22 cellular contexts compared by ENCODE assay signal in the genomic region with DNA sequence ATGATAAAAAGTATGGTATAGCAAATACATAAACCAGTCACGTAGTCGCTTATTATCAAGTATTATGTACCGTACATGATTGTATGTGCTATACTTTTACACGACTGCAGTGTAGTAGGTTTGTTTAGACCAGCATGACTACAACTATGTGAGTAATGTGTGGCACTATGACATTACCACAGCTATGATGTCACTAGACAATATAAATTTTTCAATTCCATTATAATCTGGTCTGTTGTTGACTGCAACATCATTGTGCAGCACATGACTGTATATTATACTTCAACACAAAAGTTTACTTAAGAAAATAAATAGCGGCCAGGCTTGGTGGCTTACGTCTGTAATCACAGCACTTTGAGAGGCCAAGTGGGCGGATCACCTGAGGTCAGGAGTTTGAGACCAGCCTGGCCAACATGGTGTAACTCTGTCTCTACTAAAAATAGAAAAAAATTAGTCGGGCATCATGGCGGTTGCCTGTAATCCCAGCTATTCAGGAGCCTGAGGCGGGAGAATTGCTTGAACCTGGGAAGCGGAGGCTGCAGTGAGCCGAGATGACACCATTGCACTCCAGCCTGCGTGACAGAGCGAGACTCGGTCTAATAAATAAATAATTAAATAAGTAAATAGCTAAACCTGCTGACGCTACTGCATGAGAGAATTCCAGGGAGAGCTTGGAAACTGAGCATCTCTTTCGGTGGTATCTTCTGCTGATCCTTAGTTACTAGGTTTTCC. TPM values are rescaled to one million over a fixed set of nuclear protein-coding genes. Genes with fewer than 3 reads are reported as not detected.
DNase-seq lines count a peak whose midpoint lies in the region; ATAC-seq and TF ChIP-seq lines count a peak whose summit lies in the region.
"Had no signal": no experiment of that assay in that cellular context is flagged by ENCODE, and none has a peak within 500 bp of the region (broad histone marks: within the 10 kb centered on the region; RNA-seq: fewer than 3 reads in every experiment).

No MANE protein-coding gene starts in this region.

- H3K23ac ChIP-seq in mesenchymal stem cell (ENCODE audit: low read length in 2 of 2): no peak overlapping the region

- H3K4me3 ChIP-seq in mesenchymal stem cell (ENCODE audit: insufficient read depth in 1 of 2, low read depth in 1 of 2, low read length in 2 of 2): no peak overlapping the region
- H3K4me3 ChIP-seq: Peyer's patch, SJSA1 had no signal

- no peaks in the 10 kb centered on the region for H3K9me3 Mint-ChIP-seq in activated T-cell treated with anti-CD3 and anti-CD28 coated beads, Interleukin-2, amount 50 U/mL, for 72 hours
- no peaks in the 10 kb centered on the region for H3K9me3 Mint-ChIP-seq in activated T-cell treated with anti-CD3 and anti-CD28 coated beads, Interleukin-2, amount 50 U/mL, for 24 hours
- H3K9me3 Mint-ChIP-seq in activated T-helper 17 cell treated with anti-CD3 and anti-CD28 coated beads, Interleukin-2, amount 50 U/mL, for 72 hours: no peaks in the 10 kb centered on the region
- no peaks in the 10 kb centered on the region for H3K9me3 Mint-ChIP-seq in stimulated activated effector memory CD8-positive, alpha-beta T cell treated with anti-CD3 and anti-CD28 coated beads, Interleukin-12 subunit alpha, Interleukin-12 subunit beta, amount 100 ng/mL, for 72 hours
- no peaks in the 10 kb centered on the region for H3K9me3 Mint-ChIP-seq in mesothelial cell of epicardium

- H2BK5ac ChIP-seq in mesenchymal stem cell (ENCODE audit: low read depth, low read length, poor library complexity, severe bottlenecking): no peak overlapping the region

- H3K79me1 ChIP-seq in mesenchymal stem cell (replicated peaks; ENCODE audit: low read length, poor library complexity, severe bottlenecking): no peaks in the 10 kb centered on the region

- H3K9ac ChIP-seq in mesenchymal stem cell (ENCODE audit: low read length): no peak overlapping the region
- H3K9ac ChIP-seq: KMS-11 had no signal

- no peaks in the 10 kb centered on the region for H3K27me3 ChIP-seq in mesenchymal stem cell (ENCODE audit: control insufficient read depth in 1 of 2, insufficient read depth in 1 of 2, low read length in 2 of 2)
- H3K27me3 ChIP-seq: Peyer's patch, SJSA1 had no signal

- WGBS in mesenchymal stem cell: 97% methylated on average over 12 of the region's 17 CpGs

- no peak overlapping the region for H4K8ac ChIP-seq in mesenchymal stem cell (ENCODE audit: low read length)

- H3K27ac ChIP-seq in mesenchymal stem cell (ENCODE audit: low read length, poor library complexity, severe bottlenecking): no peak overlapping the region
- H3K27ac ChIP-seq: HL-60, KMS-11, Peyer's patch, SJSA1 had no signal

- no peaks in the 10 kb centered on the region for H3K27me3 Mint-ChIP-seq in activated T-cell treated with anti-CD3 and anti-CD28 coated beads, Interleukin-2, amount 50 U/mL, for 72 hours (ENCODE audit: low read depth)
- no peaks in the 10 kb centered on the region for H3K27me3 Mint-ChIP-seq in activated T-cell treated with anti-CD3 and anti-CD28 coated beads, Interleukin-2, amount 50 U/mL, for 24 hours
- no peaks in the 10 kb centered on the region for H3K27me3 Mint-ChIP-seq in activated T-helper 17 cell treated with anti-CD3 and anti-CD28 coated beads, Interleukin-2, amount 50 U/mL, for 72 hours
- no peaks in the 10 kb centered on the region for H3K27me3 Mint-ChIP-seq in mesothelial cell of epicardium (ENCODE audit: low read depth)
- H3K27me3 Mint-ChIP-seq: B cell had no signal

- peaks cover 22% of the 10 kb centered on the region for H3K4me1 ChIP-seq in mesenchymal stem cell (ENCODE audit: control insufficient read depth, insufficient read depth, low read depth, low read length)

- H3K4me1 Mint-ChIP-seq in activated T-cell treated with anti-CD3 and anti-CD28 coated beads, Interleukin-2, amount 50 U/mL, for 72 hours (ENCODE audit: low read depth): peaks cover 28% of the 10 kb centered on the region
- H3K4me1 Mint-ChIP-seq in activated T-cell treated with anti-CD3 and anti-CD28 coated beads, Interleukin-2, amount 50 U/mL, for 24 hours (ENCODE audit: low read depth): peaks cover 32% of the 10 kb centered on the region
- H3K4me1 Mint-ChIP-seq in activated T-helper 17 cell treated with anti-CD3 and anti-CD28 coated beads, Interleukin-2, amount 50 U/mL, for 72 hours: peaks cover 15% of the 10 kb centered on the region
- peaks cover 27% of the 10 kb centered on the region for H3K4me1 Mint-ChIP-seq in stimulated activated effector memory CD8-positive, alpha-beta T cell treated with anti-CD3 and anti-CD28 coated beads, Interleukin-12 subunit alpha, Interleukin-12 subunit beta, amount 100 ng/mL, for 72 hours
- no peaks in the 10 kb centered on the region for H3K4me1 Mint-ChIP-seq in mesothelial cell of epicardium

- H2AK5ac ChIP-seq in mesenchymal stem cell (ENCODE audit: low read length, severe bottlenecking): peak overlapping the region; percentile 92

- no peaks in the 10 kb centered on the region for H3K36me3 ChIP-seq in mesenchymal stem cell (ENCODE audit: control insufficient read depth in 1 of 2, insufficient read depth in 2 of 2, low read depth in 1 of 2, low read length in 2 of 2)
- H3K36me3 ChIP-seq: Peyer's patch, SJSA1 had no signal

- H3K27ac Mint-ChIP-seq in activated T-cell treated with anti-CD3 and anti-CD28 coated beads, Interleukin-2, amount 50 U/mL, for 72 hours: peak overlapping the region; percentile 57
- H3K27ac Mint-ChIP-seq in activated T-cell treated with anti-CD3 and anti-CD28 coated beads, Interleukin-2, amount 50 U/mL, for 24 hours: no peak overlapping the region
- peak overlapping the region; percentile 16 for H3K27ac Mint-ChIP-seq in activated T-helper 17 cell treated with anti-CD3 and anti-CD28 coated beads, Interleukin-2, amount 50 U/mL, for 72 hours
- peak overlapping the region; percentile 96 for H3K27ac Mint-ChIP-seq in stimulated activated effector memory CD8-positive, alpha-beta T cell treated with anti-CD3 and anti-CD28 coated beads, Interleukin-12 subunit alpha, Interleukin-12 subunit beta, amount 100 ng/mL, for 72 hours
- H3K27ac Mint-ChIP-seq in mesothelial cell of epicardium: no peak overlapping the region
- H3K27ac Mint-ChIP-seq: B cell had no signal

- no peak overlapping the region for H3K18ac ChIP-seq in mesenchymal stem cell (ENCODE audit: low read depth in 1 of 2, low read length in 2 of 2)

- no peak for ATAC-seq in activated T-cell treated with anti-CD3 and anti-CD28 coated beads, Interleukin-2, amount 50 U/mL, for 72 hours (replicated peaks in 1 of 2)
- ATAC-seq in activated T-helper 17 cell treated with anti-CD3 and anti-CD28 coated beads, Interleukin-2, amount 50 U/mL, for 72 hours (replicated peaks): no peak
- no peak for ATAC-seq in stimulated activated effector memory CD8-positive, alpha-beta T cell treated with anti-CD3 and anti-CD28 coated beads, Interleukin-12 subunit alpha, Interleukin-12 subunit beta, amount 100 ng/mL, for 72 hours
- ATAC-seq: Right ventricle myocardium inferior had no signal

- no peak overlapping the region for H3K14ac ChIP-seq in mesenchymal stem cell (ENCODE audit: low read length in 2 of 2)

- no peaks in the 10 kb centered on the region for H3K9me3 ChIP-seq in mesenchymal stem cell (ENCODE audit: control insufficient read depth, low read length)
- H3K9me3 ChIP-seq: Peyer's patch, SJSA1 had no signal

- H3K4me3 Mint-ChIP-seq in activated T-cell treated with anti-CD3 and anti-CD28 coated beads, Interleukin-2, amount 50 U/mL, for 72 hours: no peak overlapping the region
- no peak overlapping the region for H3K4me3 Mint-ChIP-seq in activated T-cell treated with anti-CD3 and anti-CD28 coated beads, Interleukin-2, amount 50 U/mL, for 24 hours
- no peak overlapping the region for H3K4me3 Mint-ChIP-seq in activated T-helper 17 cell treated with anti-CD3 and anti-CD28 coated beads, Interleukin-2, amount 50 U/mL, for 72 hours
- H3K4me3 Mint-ChIP-seq in stimulated activated effector memory CD8-positive, alpha-beta T cell treated with anti-CD3 and anti-CD28 coated beads, Interleukin-12 subunit alpha, Interleukin-12 subunit beta, amount 100 ng/mL, for 72 hours: no peak overlapping the region
- no peak overlapping the region for H3K4me3 Mint-ChIP-seq in mesothelial cell of epicardium
- H3K4me3 Mint-ChIP-seq: B cell had no signal

- no peak overlapping the region for H2BK15ac ChIP-seq in mesenchymal stem cell (ENCODE audit: low read depth, poor library complexity, severe bottlenecking)

- no peak for DNase-seq in activated T-cell treated with anti-CD3 and anti-CD28 coated beads, Interleukin-2, amount 50 U/mL, for 72 hours
- DNase-seq in activated T-cell treated with anti-CD3 and anti-CD28 coated beads, Interleukin-2, amount 50 U/mL, for 24 hours: no peak
- DNase-seq in mesenchymal stem cell (no peak), NCI-H1694 (lab: John Stamatoyannopoulos, UW) (no peak), mesothelial cell of epicardium (ENCODE audit: low spot score in 2 of 2, unreplicated experiment in 2 of 2) (no peak)
- DNase-seq in stimulated activated effector memory CD8-positive, alpha-beta T cell treated with anti-CD3 and anti-CD28 coated beads, Interleukin-12 subunit alpha, Interleukin-12 subunit beta, amount 100 ng/mL, for 72 hours (ENCODE audit: low spot score in 2 of 2): no peak
- DNase-seq in activated naive CD4-positive, alpha-beta T cell treated with Interleukin-2 at 50 U/mL for 16 hours: no peak
- DNase-seq: DMS53, HCEC 1CT, NCI-H1092 treated with DMSO at 0.1 percent for 48 hours, NCI-H1436 treated with DMSO at 0.1 percent for 48 hours, NCI-H2029, NCI-H345, NCI-H524, NCI-H774 had no signal

- H3K4me2 ChIP-seq in mesenchymal stem cell (ENCODE audit: low read length, poor library complexity, severe bottlenecking): no peak overlapping the region
- H3K4me2 ChIP-seq: KMS-11 had no signal

- H3K36me3 Mint-ChIP-seq in activated T-cell treated with anti-CD3 and anti-CD28 coated beads, Interleukin-2, amount 50 U/mL, for 72 hours (ENCODE audit: insufficient read depth in 2 of 2): no peaks in the 10 kb centered on the region
- H3K36me3 Mint-ChIP-seq in activated T-cell treated with anti-CD3 and anti-CD28 coated beads, Interleukin-2, amount 50 U/mL, for 24 hours (ENCODE audit: low read depth): no peaks in the 10 kb centered on the region
- H3K36me3 Mint-ChIP-seq in activated T-helper 17 cell treated with anti-CD3 and anti-CD28 coated beads, Interleukin-2, amount 50 U/mL, for 72 hours (ENCODE audit: low read depth): no peaks in the 10 kb centered on the region
- peaks cover 6% of the 10 kb centered on the region for H3K36me3 Mint-ChIP-seq in stimulated activated effector memory CD8-positive, alpha-beta T cell treated with anti-CD3 and anti-CD28 coated beads, Interleukin-12 subunit alpha, Interleukin-12 subunit beta, amount 100 ng/mL, for 72 hours
- no peaks in the 10 kb centered on the region for H3K36me3 Mint-ChIP-seq in mesothelial cell of epicardium

- H2BK120ac ChIP-seq in mesenchymal stem cell (ENCODE audit: low read depth, low read length): no peak overlapping the region

- H2BK12ac ChIP-seq in mesenchymal stem cell (ENCODE audit: low read length in 2 of 2): no peak overlapping the region

- no peak for TF ChIP-seq CTCF in mesothelial cell of epicardium (IDR thresholded peaks at IDR 0.05; ENCODE audit: unreplicated experiment)

- no peak overlapping the region for H4K91ac ChIP-seq in mesenchymal stem cell (ENCODE audit: low read length)

- H2AFZ ChIP-seq in mesenchymal stem cell (ENCODE audit: low read depth, low read length): no peak overlapping the region

- no peak overlapping the region for H3K4ac ChIP-seq in mesenchymal stem cell (ENCODE audit: low read depth in 1 of 2, low read length in 2 of 2)

RNA-seq across cellular contexts. Expression of a gene that starts 24.6 kb away (rescaled TPM):
- 10 to 100 TPM; 87.0 to 88.8 TPM for total RNA-seq in activated T-cell treated with anti-CD3 and anti-CD28 coated beads, Interleukin-2, amount 50 U/mL, for 72 hours
- total RNA-seq in activated T-helper 17 cell treated with anti-CD3 and anti-CD28 coated beads, Interleukin-2, amount 50 U/mL, for 72 hours: 10 to 100 TPM; 75.3 to 93.3 TPM
- 19.8 TPM for polyA plus RNA-seq in mesenchymal stem cell (2013, experiment 1 of 2)
- 17.8 TPM for polyA plus RNA-seq in mesenchymal stem cell (2013, experiment 2 of 2)
- total RNA-seq in mesothelial cell of epicardium: 24.7 to 26.4 TPM (median 25.2 TPM) in 3 replicates

Comparison
In these comparisons a context has a peak if more than half of its experiments do, and no peak if none do; other contexts are left out.
1. H3K27ac Mint-ChIP-seq: peak in activated T-cell treated with anti-CD3 and anti-CD28 coated beads, Interleukin-2, amount 50 U/mL, for 72 hours (single experiment), activated T-helper 17 cell treated with anti-CD3 and anti-CD28 coated beads, Interleukin-2, amount 50 U/mL, for 72 hours (single experiment) and stimulated activated effector memory CD8-positive, alpha-beta T cell treated with anti-CD3 and anti-CD28 coated beads, Interleukin-12 subunit alpha, Interleukin-12 subunit beta, amount 100 ng/mL, for 72 hours (single experiment); none in activated T-cell treated with anti-CD3 and anti-CD28 coated beads, Interleukin-2, amount 50 U/mL, for 24 hours (single experiment) and mesothelial cell of epicardium (single experiment).